In genomic region chr19:57320180-57321084, GRCh38 we compare ENCODE assay signal across 8 cellular contexts. TPM values are rescaled to one million over a fixed set of nuclear protein-coding genes. Genes with fewer than 3 reads are reported as not detected.
DNase-seq lines count a peak whose midpoint lies in the region; ATAC-seq and TF ChIP-seq lines count a peak whose summit lies in the region.

ZNF543 (plus strand) TSS chr19:57320472; CDS start chr19:57320854, 382 bp downstream.

- peaks cover 20% of the 10 kb centered on the region for H3K36me3 Mint-ChIP-seq in GM23338 (ENCODE audit: low read depth)
- H3K36me3 Mint-ChIP-seq in activated T-helper 17 cell treated with anti-CD3 and anti-CD28 coated beads, Interleukin-2, amount 50 U/mL, for 72 hours (ENCODE audit: low read depth) = peaks cover 31% of the 10 kb centered on the region
- peaks cover 38 to 61% (median 46%) of the 10 kb centered on the region in 5 donors for H3K36me3 Mint-ChIP-seq in naive thymus-derived CD4-positive, alpha-beta T cell
- peaks cover 36% of the 10 kb centered on the region for H3K36me3 Mint-ChIP-seq in stimulated activated memory B cell treated with anti-CD40 and anti-IgM and Interleukin-4, amounts not matched to agents 10 μg/mL and 1 μg/mL and 100 μg/mL, for 72 hours

- H3K4me3 Mint-ChIP-seq in GM23338 = peak within 1 kb of the TSS; percentile 88
- H3K4me3 Mint-ChIP-seq in activated T-helper 17 cell treated with anti-CD3 and anti-CD28 coated beads, Interleukin-2, amount 50 U/mL, for 72 hours = peak within 1 kb of the TSS; percentile 94
- H3K4me3 Mint-ChIP-seq in naive thymus-derived CD4-positive, alpha-beta T cell = peak within 1 kb of the TSS; percentile 87 to 98 (median 94)
- peak within 1 kb of the TSS; percentile 96 for H3K4me3 Mint-ChIP-seq in stimulated activated memory B cell treated with anti-CD40 and anti-IgM and Interleukin-4, amounts not matched to agents 10 μg/mL and 1 μg/mL and 100 μg/mL, for 72 hours

- DNase-seq in EH (ENCODE audit: low read depth) (peak; percentile 96), GM23338 (ENCODE audit: low spot score) (peak; percentile 99), Kasumi-1 (lab: John Stamatoyannopoulos, UW) (peak; percentile 95), RPMI7951 (ENCODE audit: low read depth) (peak; percentile 96), fibroblast of mammary gland (ENCODE audit: low read depth) (peak; percentile 96)
- DNase-seq in naive thymus-derived CD4-positive, alpha-beta T cell = peak; percentile 78 to 90 (median 84)

- CTCF ChIA-PET in naive thymus-derived CD4-positive, alpha-beta T cell (lab: Charles Lee) = no interaction called here

- H3K4me1 ChIP-seq in GM23338 (ENCODE audit: insufficient read depth) = peaks cover 13% of the 10 kb centered on the region
- peaks cover 0 to 18% of the 10 kb centered on the region in 2 donors for H3K4me1 ChIP-seq in naive thymus-derived CD4-positive, alpha-beta T cell (ENCODE audit: control insufficient read depth in 2 of 2, insufficient read depth in 2 of 2, low read length in 2 of 2)

- H3K4me1 Mint-ChIP-seq in GM23338 = peaks cover 16% of the 10 kb centered on the region; the same call in 2 of the 3 replicates
- H3K4me1 Mint-ChIP-seq in activated T-helper 17 cell treated with anti-CD3 and anti-CD28 coated beads, Interleukin-2, amount 50 U/mL, for 72 hours = peaks cover 12% of the 10 kb centered on the region
- H3K4me1 Mint-ChIP-seq in naive thymus-derived CD4-positive, alpha-beta T cell = peaks cover 14 to 30% (median 25%) of the 10 kb centered on the region in 7 donors
- H3K4me1 Mint-ChIP-seq in stimulated activated memory B cell treated with anti-CD40 and anti-IgM and Interleukin-4, amounts not matched to agents 10 μg/mL and 1 μg/mL and 100 μg/mL, for 72 hours = peaks cover 41% of the 10 kb centered on the region

- H2AFZ ChIP-seq in GM23338 = peak within 1 kb of the TSS; percentile 89; the same call in 1 of the 2 replicates

- POLR2A ChIA-PET in naive thymus-derived CD4-positive, alpha-beta T cell (lab: Charles Lee) = interaction anchor here (0.6 kb wide), 1 partner anchor 446 kb away, joined by 3 read pairs; no protein-coding TSS in a partner anchor

- H3K9me2 ChIP-seq in GM23338 (ENCODE audit: insufficient read depth) = no peaks in the 10 kb centered on the region

- H3F3A ChIP-seq in GM23338 (replicated peaks; ENCODE audit: low read depth) = peaks cover 12% of the 10 kb centered on the region; the same call in 1 of the 2 replicates

- peak within 1 kb of the TSS; percentile 99 for H3K4me2 ChIP-seq in GM23338

- no peaks in the 10 kb centered on the region for H4K20me1 ChIP-seq in GM23338 (replicated peaks; ENCODE audit: insufficient read depth)

- H3K9me3 ChIP-seq in naive thymus-derived CD4-positive, alpha-beta T cell (ENCODE audit: control insufficient read depth in 2 of 3, low read length in 3 of 3) = peaks cover 0 to 51% (median 5%) of the 10 kb centered on the region in 3 experiments

- peak within 1 kb of the TSS; percentile 89 for H3K27ac ChIP-seq in GM23338 (ENCODE audit: low read depth)
- H3K27ac ChIP-seq in naive thymus-derived CD4-positive, alpha-beta T cell (ENCODE audit: low read depth, low read length) = peak within 1 kb of the TSS; percentile 83

- peaks cover 9% of the 10 kb centered on the region for H3K27me3 Mint-ChIP-seq in GM23338 (ENCODE audit: insufficient read depth, low read depth, poor library complexity)
- peaks cover 20% of the 10 kb centered on the region for H3K27me3 Mint-ChIP-seq in activated T-helper 17 cell treated with anti-CD3 and anti-CD28 coated beads, Interleukin-2, amount 50 U/mL, for 72 hours
- H3K27me3 Mint-ChIP-seq in naive thymus-derived CD4-positive, alpha-beta T cell = peaks cover 20 to 31% (median 24%) of the 10 kb centered on the region in 5 donors
- peaks cover 13% of the 10 kb centered on the region for H3K27me3 Mint-ChIP-seq in stimulated activated memory B cell treated with anti-CD40 and anti-IgM and Interleukin-4, amounts not matched to agents 10 μg/mL and 1 μg/mL and 100 μg/mL, for 72 hours

- H3K4me3 ChIP-seq in GM23338 = peak within 1 kb of the TSS; percentile 91
- H3K4me3 ChIP-seq in fibroblast of mammary gland (ENCODE audit: control insufficient read depth, low read depth, low read length) = peak within 1 kb of the TSS; percentile 83
- peak within 1 kb of the TSS; percentile 76 for H3K4me3 ChIP-seq in naive thymus-derived CD4-positive, alpha-beta T cell (ENCODE audit: low read length)

- H3K9me3 Mint-ChIP-seq in GM23338 = no peaks in the 10 kb centered on the region
- H3K9me3 Mint-ChIP-seq in activated T-helper 17 cell treated with anti-CD3 and anti-CD28 coated beads, Interleukin-2, amount 50 U/mL, for 72 hours = peaks cover 13% of the 10 kb centered on the region
- peaks cover 9 to 91% (median 57%) of the 10 kb centered on the region in 11 donors for H3K9me3 Mint-ChIP-seq in naive thymus-derived CD4-positive, alpha-beta T cell
- H3K9me3 Mint-ChIP-seq in stimulated activated memory B cell treated with anti-CD40 and anti-IgM and Interleukin-4, amounts not matched to agents 10 μg/mL and 1 μg/mL and 100 μg/mL, for 72 hours = no peaks in the 10 kb centered on the region

- H3K27me3 ChIP-seq in GM23338 (ENCODE audit: insufficient read depth) = peaks cover 31% of the 10 kb centered on the region
- peaks cover 0 to 6% of the 10 kb centered on the region in 2 donors for H3K27me3 ChIP-seq in naive thymus-derived CD4-positive, alpha-beta T cell (ENCODE audit: control insufficient read depth in 2 of 2, insufficient read depth in 2 of 2, low read length in 2 of 2)

- peak; percentile 95 for ATAC-seq in GM23338
- peak; percentile 100 for ATAC-seq in activated T-helper 17 cell treated with anti-CD3 and anti-CD28 coated beads, Interleukin-2, amount 50 U/mL, for 72 hours (replicated peaks)
- peak; percentile 98 for ATAC-seq in naive thymus-derived CD4-positive, alpha-beta T cell
- ATAC-seq in stimulated activated memory B cell treated with anti-CD40 and anti-IgM and Interleukin-4, amounts not matched to agents 10 μg/mL and 1 μg/mL and 100 μg/mL, for 72 hours = peak; percentile 100

- 0 out of 2 replicates have a peak, but pooled peaks cover 4% of the 10 kb centered on the region for H3K36me3 ChIP-seq in GM23338 (ENCODE audit: insufficient read depth)
- peaks cover 8 to 22% (median 21%) of the 10 kb centered on the region in 3 experiments for H3K36me3 ChIP-seq in naive thymus-derived CD4-positive, alpha-beta T cell (ENCODE audit: control insufficient read depth in 2 of 3, insufficient read depth in 3 of 3, low read length in 3 of 3)

- TF ChIP-seq CTCF in GM23338 (conservative IDR thresholded peaks at IDR 0.05; ENCODE audit: low read depth in 2 of 2) = no peak
- TF ChIP-seq CTCF in fibroblast of mammary gland (conservative IDR thresholded peaks at IDR 0.05; ENCODE audit: control insufficient read depth, insufficient read depth, low read depth, low read length) = no peak

- H3K79me2 ChIP-seq in GM23338 (replicated peaks; ENCODE audit: insufficient read depth) = peaks cover 28% of the 10 kb centered on the region

- intact Hi-C loops in naive thymus-derived CD4-positive, alpha-beta T cell (cut with micrococcal nuclease) = loop anchor here (1.0 to 2.0 kb wide), 10 partner anchors 30 to 682 kb away; partner anchors contain the start of genes TRAPPC2B (in 2 of the 2), ZNF264 (in 2 of the 2), ZNF304 (in 2 of the 2) and ZNF460 (in 2 of the 2)

- peak within 1 kb of the TSS; percentile 96 for H3K27ac Mint-ChIP-seq in GM23338
- peak within 1 kb of the TSS; percentile 94 for H3K27ac Mint-ChIP-seq in activated T-helper 17 cell treated with anti-CD3 and anti-CD28 coated beads, Interleukin-2, amount 50 U/mL, for 72 hours
- H3K27ac Mint-ChIP-seq in naive thymus-derived CD4-positive, alpha-beta T cell = peak within 1 kb of the TSS; percentile 82 to 98 (median 96)
- peak within 1 kb of the TSS; percentile 95 for H3K27ac Mint-ChIP-seq in stimulated activated memory B cell treated with anti-CD40 and anti-IgM and Interleukin-4, amounts not matched to agents 10 μg/mL and 1 μg/mL and 100 μg/mL, for 72 hours

TF ChIP-seq in GM23338, 12 proteins besides CTCF, POLR2A, EP300 and RAD21 (continues in another document):
- TF ChIP-seq REST (IDR thresholded peaks at IDR 0.05; ENCODE audit: unreplicated experiment) (no peak), CREB1 (CRISPR knock-in tag; IDR thresholded peaks at IDR 0.05; ENCODE audit: low read depth) (peak; percentile 99), NANOG (IDR thresholded peaks at IDR 0.05; ENCODE audit: borderline replicate concordance) (no peak), JUNB (IDR thresholded peaks at IDR 0.05; ENCODE audit: unreplicated experiment) (no peak)

RNA-seq across cellular contexts. Expression of gene ZNF543, which starts in this region (rescaled TPM):
- total RNA-seq in GM23338 (2014; rRNA removed; shearing (Covaris generic)) = 10.3 and 12.6 TPM in 2 replicates
- 2.4 and 3.1 TPM in 2 replicates for polyA plus RNA-seq in GM23338 (2016; fragmentation: Nextera tagmentation; extraction: Ambion mirVana)
- total RNA-seq in RPMI7951 (2014; rRNA removed; shearing (Covaris generic)) = 5.9 and 6.6 TPM in 2 replicates
- 1 to 10 TPM; 6.6 to 6.7 TPM for total RNA-seq in activated T-helper 17 cell treated with anti-CD3 and anti-CD28 coated beads, Interleukin-2, amount 50 U/mL, for 72 hours
- total RNA-seq in naive thymus-derived CD4-positive, alpha-beta T cell = 1 to 10 TPM; 3.6 to 9.0 (median 8.0) TPM
- polyA plus RNA-seq in naive thymus-derived CD4-positive, alpha-beta T cell = 1 to 10 TPM; 2.6 to 7.8 TPM

Comparison
In these comparisons a context has a peak if more than half of its experiments do, and no peak if none do; other contexts are left out.
1. Peak in every context shown above with its lines: DNase-seq, ATAC-seq, H3K4me3 ChIP-seq and H3K27ac ChIP-seq.